Comparison of ENCODE assay signal across 1 cellular context in genomic region chr21:41991659-41992058, GRCh38.
TF ChIP-seq lines count a peak whose summit lies in the region.

No MANE protein-coding gene starts in this region.

TF ChIP-seq in HEK293, 187 proteins besides CTCF, POLR2A, EP300 and RAD21 (continued from another document):
- TF ChIP-seq INSM2 (tag by site-specific recombination; IDR thresholded peaks at IDR 0.05) (no peak), ZNF239 (tag by site-specific recombination; IDR thresholded peaks at IDR 0.05) (no peak)
TF ChIP-seq in HEK293: peak in this region for 1.
